ENCODE assay signal across 8 cellular contexts in genomic region chr17:74981979-74982662, GRCh38. TPM values are rescaled to one million over a fixed set of nuclear protein-coding genes. Genes with fewer than 3 reads are reported as not detected.
DNase-seq lines count a peak whose midpoint lies in the region; ATAC-seq and TF ChIP-seq lines count a peak whose summit lies in the region.

No MANE protein-coding gene starts in this region.

- H3K9me3 ChIP-seq in iPS-20b (ENCODE audit: insufficient read depth, low read depth, low read length) (no peaks in the 10 kb centered on the region), skeletal muscle tissue (ENCODE audit: control insufficient read depth in 3 of 3, low read length in 3 of 3) (no peaks in the 10 kb centered on the region)

- H3K36me3 ChIP-seq in brain microvascular endothelial cell (replicated peaks): no peaks in the 10 kb centered on the region
- H3K36me3 ChIP-seq in iPS-20b (ENCODE audit: insufficient read depth, low read depth, low read length): no peaks in the 10 kb centered on the region
- H3K36me3 ChIP-seq in skeletal muscle tissue (ENCODE audit: control insufficient read depth in 3 of 3, insufficient read depth in 3 of 3, low read length in 3 of 3): no peaks in the 10 kb centered on the region

- DNase-seq in NCI-H1694 treated with DMSO at 0.1 percent for 48 hours (lab: John Stamatoyannopoulos, UW) (peak; percentile 83), UCSD-AML1 (lab: John Stamatoyannopoulos, UW; ENCODE audit: unreplicated experiment) (peak; percentile 53), brain microvascular endothelial cell (peak; percentile 43), OCI-M2 (lab: John Stamatoyannopoulos, UW; ENCODE audit: unreplicated experiment) (no peak)

- H3K4me1 ChIP-seq in iPS-20b (ENCODE audit: insufficient read depth, low read length) (peaks cover 5% of the 10 kb centered on the region), skeletal muscle tissue (ENCODE audit: control insufficient read depth in 3 of 3, insufficient read depth in 3 of 3, low read length in 3 of 3) (peaks cover 16 to 20% (median 17%) of the 10 kb centered on the region in 3 donors)

- TF ChIP-seq CTCF in 22Rv1 (IDR thresholded peaks at IDR 0.05) (peak; percentile 21; the same call in 1 of the 2 replicates), brain microvascular endothelial cell (IDR thresholded peaks at IDR 0.05; ENCODE audit: low read depth, low read length, missing control alignments) (no peak)

- peak; percentile 56 for ATAC-seq in GM19025 (IDR thresholded peaks at IDR 0.05; ENCODE audit: low read depth, unreplicated experiment)

- peak overlapping the region; percentile 82 for H3K27ac ChIP-seq in 22Rv1
- H3K27ac ChIP-seq in brain microvascular endothelial cell: no peak overlapping the region
- peak overlapping the region; percentile 67 for H3K27ac ChIP-seq in iPS-20b (ENCODE audit: low read length)
- peak overlapping the region; percentile 66 for H3K27ac ChIP-seq in skeletal muscle tissue (ENCODE audit: low read depth, low read length)

- H3K4me3 ChIP-seq in brain microvascular endothelial cell (ENCODE audit: low read depth, low read length): peak overlapping the region; percentile 69
- H3K4me3 ChIP-seq in iPS-20b (ENCODE audit: low read length): peak overlapping the region; percentile 86
- H3K4me3 ChIP-seq in skeletal muscle tissue (ENCODE audit: low read length in 3 of 3): peak overlapping the region; percentile 65 to 81 (median 81)

- in situ Hi-C loops in brain microvascular endothelial cell (cut with HindIII; ENCODE audit: low pct_ligation_motif_present, low sequenced_read_pairs): no loop called here

- H3K9ac ChIP-seq in iPS-20b (ENCODE audit: low read depth, low read length) (peak overlapping the region; percentile 83; the same call in 1 of the 2 replicates), skeletal muscle tissue (ENCODE audit: low read depth in 1 of 3, low read length in 3 of 3) (peak overlapping the region; percentile 64 to 79 (median 74))

- no peaks in the 10 kb centered on the region for H3K27me3 ChIP-seq in brain microvascular endothelial cell (replicated peaks)
- peaks cover 5% of the 10 kb centered on the region for H3K27me3 ChIP-seq in iPS-20b (ENCODE audit: insufficient read depth, low read length)
- peaks cover 0 to 29% (median 24%) of the 10 kb centered on the region in 3 donors for H3K27me3 ChIP-seq in skeletal muscle tissue (ENCODE audit: control insufficient read depth in 3 of 3, insufficient read depth in 3 of 3, low read length in 3 of 3)

RNA-seq across cellular contexts. Expression of gene CDR2L, which starts 5.3 kb away (rescaled TPM):
- 2.6 TPM for total RNA-seq in skeletal muscle tissue

RNA-seq across cellular contexts. Expression of gene HID1, which starts 9.6 kb away (rescaled TPM):
- 3.7 TPM for total RNA-seq in skeletal muscle tissue

RNA-seq across cellular contexts. Expression of gene MRPL58, which starts 30.3 kb away (rescaled TPM):
- 20.9 TPM for total RNA-seq in skeletal muscle tissue

RNA-seq across cellular contexts. Expression of gene OTOP3, which starts 46.4 kb away (rescaled TPM):
- total RNA-seq in skeletal muscle tissue: not detected

RNA-seq across cellular contexts. Expression of gene OTOP2, which starts 58.0 kb away (rescaled TPM):
- not detected for total RNA-seq in skeletal muscle tissue
